ENCODE assay signal across 11 cellular contexts in genomic region chr19:10145031-10145430, GRCh38. TPM values are rescaled to one million over a fixed set of nuclear protein-coding genes. Genes with fewer than 3 reads are reported as not detected.
"Had no signal": no experiment of that assay in that cellular context is flagged by ENCODE, and none has a peak within 500 bp of the region (broad histone marks: within the 10 kb centered on the region; RNA-seq: fewer than 3 reads in every experiment).

No MANE protein-coding gene starts in this region.

- H3K4me1 Mint-ChIP-seq: activated B cell treated with CpG ODN at 0.5 μM for 24 hours, neural progenitor cell had no signal

- H3K27ac Mint-ChIP-seq: activated B cell treated with CpG ODN at 0.5 μM for 24 hours, neural progenitor cell had no signal

- H3K27me3 Mint-ChIP-seq: activated B cell treated with CpG ODN at 0.5 μM for 24 hours had no signal

- H3K9me3 Mint-ChIP-seq: activated B cell treated with CpG ODN at 0.5 μM for 24 hours, neural progenitor cell had no signal

- H3K4me3 Mint-ChIP-seq: activated B cell treated with CpG ODN at 0.5 μM for 24 hours, neural progenitor cell had no signal

- ATAC-seq: gastroesophageal sphincter, left lung, SK-N-SH treated with all-trans-retinoic acid at 6 μM for 48 hours had no signal

- DNase-seq: activated B cell treated with CpG ODN at 0.5 μM for 24 hours; caudate nucleus; effector CD8-positive, alpha-beta T cell; left lung; ovary; sigmoid colon; stimulated activated CD4-positive, alpha-beta T cell treated with anti-CD3 and anti-CD28 coated beads, Interleukin-2, amount 100 ng/mL, for 24 hours; stimulated activated naive CD4-positive, alpha-beta T cell had no signal

RNA-seq across cellular contexts. Expression of gene ANGPTL6, which starts 42.6 kb away (rescaled TPM):
- total RNA-seq: gastroesophageal sphincter, sigmoid colon had no signal
